In the genomic region with DNA sequence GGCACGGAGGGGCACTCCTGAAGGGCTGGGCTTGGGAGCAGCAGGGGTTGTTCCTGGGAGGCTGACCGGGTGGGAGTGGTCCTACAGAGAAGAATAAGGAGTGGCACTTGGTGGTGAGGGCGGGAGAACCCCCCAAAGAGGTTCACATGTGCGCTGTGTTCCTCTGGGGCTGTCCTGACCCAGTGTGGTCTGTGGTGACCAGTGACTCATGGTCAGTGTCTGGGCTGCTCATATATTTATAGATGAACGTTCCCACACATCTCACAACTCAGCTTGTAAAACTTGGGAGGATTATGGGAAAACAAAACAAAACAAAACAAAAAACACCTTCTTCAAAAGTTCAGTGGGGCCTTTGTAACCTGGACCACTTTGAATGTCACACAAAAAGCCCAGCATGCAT, we compare ENCODE assay signal across 17 cellular contexts. TPM values are rescaled to one million over a fixed set of nuclear protein-coding genes. Genes with fewer than 3 reads are reported as not detected.
A peak's percentile ranks its signal among the peaks of the same experiment; 100 is the strongest.
DNase-seq lines count a peak whose midpoint lies in the region; ATAC-seq and TF ChIP-seq lines count a peak whose summit lies in the region.
"Had no signal": no experiment of that assay in that cellular context is flagged by ENCODE, and none has a peak within 500 bp of the region (broad histone marks: within the 10 kb centered on the region; RNA-seq: fewer than 3 reads in every experiment).

No MANE protein-coding gene starts in this region.

- H3K4me3 Mint-ChIP-seq in HFFc6 = no peak overlapping the region

- H3K4me1 ChIP-seq in prostate gland (replicated peaks) (no peaks in the 10 kb centered on the region), gastrocnemius medialis (no peaks in the 10 kb centered on the region)
- H3K4me1 ChIP-seq: BLaER1 treated with 17β-estradiol and CSF1 and Interleukin-3, amounts not matched to agents 10 nM and 100 nM; heart left ventricle had no signal

- POLR2A ChIA-PET in GM10248 (lab: Yijun Ruan, JAX) = no interaction called here

- peak; percentile 59 for DNase-seq in AG09309 (ENCODE audit: low read depth)
- DNase-seq in HFFc6 = peak; percentile 75
- DNase-seq in astrocyte of the cerebellum (ENCODE audit: low read depth) = peak; percentile 66
- peak; percentile 48 for DNase-seq in kidney tubule cell (ENCODE audit: low spot score)
- DNase-seq in lower leg skin (ENCODE audit: low spot score in 2 of 2) = no peak
- DNase-seq in GM10248 (ENCODE audit: extremely low spot score) = no peak
- DNase-seq in prostate gland (ENCODE audit: low spot score) = no peak
- no peak for DNase-seq in gastrocnemius medialis
- DNase-seq: activated gamma-delta T cell; DMS79; heart left ventricle; left cardiac atrium; NCI-H1092; NCI-H2171; stimulated activated CD4-positive, alpha-beta T cell treated with anti-CD3 and anti-CD28 coated beads, Interleukin-15, amount 100 ng/mL, for 24 hours had no signal

- WGBS in lower leg skin, 2 donors = 87 to 91% methylated on average over 5 of the region's 5 CpGs
- WGBS in prostate gland = 76% methylated on average over 5 of the region's 5 CpGs

- CTCF ChIA-PET in GM10248 (lab: Yijun Ruan, JAX) = interaction anchor here (2.2 kb wide), 1 partner anchor 37 kb away, joined by 12 read pairs; no protein-coding TSS in a partner anchor

- TF ChIP-seq CTCF in AG09309 (IDR thresholded peaks at IDR 0.05; ENCODE audit: control insufficient read depth, insufficient read depth, low read depth, low read length, missing control alignments) (no peak), HFFc6 (IDR thresholded peaks at IDR 0.05) (no peak), astrocyte of the cerebellum (IDR thresholded peaks at IDR 0.05; ENCODE audit: low read depth, low read length, missing control alignments) (no peak), lower leg skin (IDR thresholded peaks at IDR 0.05) (no peak), GM10248 (IDR thresholded peaks at IDR 0.05; ENCODE audit: control extremely low read depth, extremely low read depth, low read depth, missing control alignments) (no peak), prostate gland (IDR thresholded peaks at IDR 0.05) (no peak), gastrocnemius medialis (IDR thresholded peaks at IDR 0.05 in 4 of 5, conservative IDR thresholded peaks at IDR 0.05 in 1 of 5) (no peak)

- in situ Hi-C loops in astrocyte of the cerebellum (cut with HindIII; ENCODE audit: low sequenced_read_pairs) = no loop called here
- in situ Hi-C loops in gastrocnemius medialis (cut with MboI; ENCODE audit: low sequenced_read_pairs in 4 of 4) = no loop called here

- peaks cover 4% of the 10 kb centered on the region; the same call in 1 of the 2 replicates for H3K27me3 Mint-ChIP-seq in HFFc6 (ENCODE audit: insufficient read depth)

- H3K9me3 ChIP-seq in prostate gland (no peaks in the 10 kb centered on the region), gastrocnemius medialis (no peaks in the 10 kb centered on the region)
- H3K9me3 ChIP-seq: heart left ventricle had no signal

- peak overlapping the region; percentile 17; the same call in 1 of the 2 replicates for H3K27ac Mint-ChIP-seq in HFFc6

- no peaks in the 10 kb centered on the region for H3K27me3 ChIP-seq in prostate gland (replicated peaks; ENCODE audit: insufficient read depth)
- no peaks in the 10 kb centered on the region for H3K27me3 ChIP-seq in gastrocnemius medialis
- H3K27me3 ChIP-seq: BLaER1 treated with 17β-estradiol and CSF1 and Interleukin-3, amounts not matched to agents 10 nM and 100 nM; cardiac muscle cell; heart left ventricle had no signal

- peaks cover 6% of the 10 kb centered on the region; the same call in 1 of the 2 replicates for H3K36me3 Mint-ChIP-seq in HFFc6 (ENCODE audit: low read depth)

- no peak overlapping the region for H3K27ac ChIP-seq in prostate gland
- H3K27ac ChIP-seq in gastrocnemius medialis = no peak overlapping the region
- H3K27ac ChIP-seq: BLaER1 treated with 17β-estradiol and CSF1 and Interleukin-3, amounts not matched to agents 10 nM and 100 nM; cardiac muscle cell; heart left ventricle had no signal

- intact Hi-C loops in lower leg skin (cut with DNase I; ENCODE audit: low total_unique reads) (no loop called here), prostate gland (cut with DNase I) (loop anchor here (2.0 kb wide), 1 partner anchor 17 kb away; no protein-coding TSS in a partner anchor), gastrocnemius medialis (cut with DNase I; ENCODE audit: low total_unique reads) (no loop called here)

- H3K36me3 ChIP-seq in prostate gland (no peaks in the 10 kb centered on the region), gastrocnemius medialis (no peaks in the 10 kb centered on the region)
- H3K36me3 ChIP-seq: BLaER1 treated with 17β-estradiol and CSF1 and Interleukin-3, amounts not matched to agents 10 nM and 100 nM; cardiac muscle cell; heart left ventricle had no signal

- TF ChIP-seq POLR2A in lower leg skin (IDR thresholded peaks at IDR 0.05) (no peak), prostate gland (IDR thresholded peaks at IDR 0.05) (no peak), gastrocnemius medialis (IDR thresholded peaks at IDR 0.05) (no peak)

- H3K9me3 Mint-ChIP-seq in HFFc6 = peaks cover 6% of the 10 kb centered on the region; the same call in 1 of the 2 replicates

- no peak for ATAC-seq in gastrocnemius medialis
- ATAC-seq: heart left ventricle, left cardiac atrium had no signal

- H3K4me3 ChIP-seq in AG09309 (ENCODE audit: control insufficient read depth, low read depth, low read length) (no peak overlapping the region), astrocyte of the cerebellum (ENCODE audit: low read depth, low read length) (no peak overlapping the region), lower leg skin (ENCODE audit: low read depth, poor library complexity, severe bottlenecking) (no peak overlapping the region), prostate gland (no peak overlapping the region), gastrocnemius medialis (no peak overlapping the region)
- H3K4me3 ChIP-seq: BLaER1 treated with 17β-estradiol and CSF1 and Interleukin-3, amounts not matched to agents 10 nM and 100 nM; cardiac muscle cell; heart left ventricle had no signal

- H3K4me1 Mint-ChIP-seq in HFFc6 (ENCODE audit: low read depth) = peaks cover 25% of the 10 kb centered on the region

RNA-seq across cellular contexts. Expression of gene TRPM1, which starts 10.0 kb away (rescaled TPM):
- under 1 TPM in 3 of 6 experiments, not detected in 3; 0.03 to 0.18 (median 0.17) TPM for total RNA-seq in HFFc6 (2021; fragmentation: NEBNext Ultra II Directional; extraction: Animal tissue kit (Norgen Biotek cat#: 25700))
- total RNA-seq in lower leg skin (10 to 100 TPM in 1 of 4 donors, 1 to 10 TPM in 3; 1.3 to 18.3 (median 8.3) TPM), prostate gland (1 to 10 TPM in 1 of 2 donors, not detected in 1; 5.5 TPM), gastrocnemius medialis (not detected)
- total RNA-seq: cardiac muscle cell, heart left ventricle had no signal

Comparison
In these comparisons a context has a peak if more than half of its experiments do, and no peak if none do; other contexts are left out.
1. DNase-seq: peak in AG09309 (single experiment), HFFc6 (single experiment), astrocyte of the cerebellum (single experiment) and kidney tubule cell (single experiment); none in lower leg skin (0 of 2), GM10248 (single experiment), prostate gland (single experiment) and gastrocnemius medialis (0 of 2).